Comparison of ENCODE assay signal across 8 cellular contexts in genomic region chr10:46565591-46566332, GRCh38. TPM values are rescaled to one million over a fixed set of nuclear protein-coding genes. Genes with fewer than 3 reads are reported as not detected.
DNase-seq lines count a peak whose midpoint lies in the region; ATAC-seq and TF ChIP-seq lines count a peak whose summit lies in the region.
"Not testable (repeated sequence)": the region's sequence is repeated elsewhere in the genome, so short reads cannot be mapped to it uniquely, and the experiment has no call there.

No MANE protein-coding gene starts in this region.

- TF ChIP-seq CTCF in GM23338 (conservative IDR thresholded peaks at IDR 0.05; ENCODE audit: low read depth in 2 of 2) (peak; percentile 74 to 81), fibroblast of pulmonary artery (IDR thresholded peaks at IDR 0.05; ENCODE audit: low read length, missing control alignments) (peak; percentile 67)

- H3K9me3 ChIP-seq in naive thymus-derived CD4-positive, alpha-beta T cell (ENCODE audit: control insufficient read depth in 2 of 3, low read length in 3 of 3) = not testable (repeated sequence)

- H3K4me3 ChIP-seq in GM23338; fibroblast of pulmonary artery (replicated peaks; ENCODE audit: low read depth, low read length); naive thymus-derived CD4-positive, alpha-beta T cell (ENCODE audit: low read length): not testable (repeated sequence)

- not testable (repeated sequence) for H3K27me3 Mint-ChIP-seq in GM23338 (ENCODE audit: insufficient read depth, low read depth, poor library complexity); activated T-helper 1 cell treated with anti-CD3 and anti-CD28 coated beads, Interleukin-12 subunit alpha, Interleukin-12 subunit beta, Interleukin-2, Interleukin-4 antibody, amounts not matched to agents 30 ng/mL and 10 ng/mL and 1 ng/mL, durations not matched to agents 14 hours and 24 hours and 36 hours (ENCODE audit: insufficient read depth); naive thymus-derived CD4-positive, alpha-beta T cell

- H3F3A ChIP-seq in GM23338 (replicated peaks; ENCODE audit: low read depth) = not testable (repeated sequence)

- not testable (repeated sequence) for H3K36me3 ChIP-seq in GM23338 (ENCODE audit: insufficient read depth); naive thymus-derived CD4-positive, alpha-beta T cell (ENCODE audit: control insufficient read depth in 2 of 3, insufficient read depth in 3 of 3, low read length in 3 of 3)

- not testable (repeated sequence) for H3K27ac Mint-ChIP-seq in GM23338; activated T-helper 1 cell treated with anti-CD3 and anti-CD28 coated beads, Interleukin-12 subunit alpha, Interleukin-12 subunit beta, Interleukin-2, Interleukin-4 antibody, amounts not matched to agents 30 ng/mL and 10 ng/mL and 1 ng/mL, durations not matched to agents 14 hours and 24 hours and 36 hours
- peak overlapping the region in 2 of 9 donors; percentile 38 to 44 for H3K27ac Mint-ChIP-seq in naive thymus-derived CD4-positive, alpha-beta T cell

- not testable (repeated sequence) for H3K79me2 ChIP-seq in GM23338 (replicated peaks; ENCODE audit: insufficient read depth)

- CTCF ChIA-PET in naive thymus-derived CD4-positive, alpha-beta T cell (lab: Charles Lee) = not testable (repeated sequence)

- H3K4me3 Mint-ChIP-seq in GM23338; activated T-helper 1 cell treated with anti-CD3 and anti-CD28 coated beads, Interleukin-12 subunit alpha, Interleukin-12 subunit beta, Interleukin-2, Interleukin-4 antibody, amounts not matched to agents 30 ng/mL and 10 ng/mL and 1 ng/mL, durations not matched to agents 14 hours and 24 hours and 36 hours: not testable (repeated sequence)
- H3K4me3 Mint-ChIP-seq in naive thymus-derived CD4-positive, alpha-beta T cell = peak overlapping the region in 5 of 10 donors; percentile 1 to 69 (median 46)

- H3K36me3 Mint-ChIP-seq in GM23338 (ENCODE audit: low read depth); activated T-helper 1 cell treated with anti-CD3 and anti-CD28 coated beads, Interleukin-12 subunit alpha, Interleukin-12 subunit beta, Interleukin-2, Interleukin-4 antibody, amounts not matched to agents 30 ng/mL and 10 ng/mL and 1 ng/mL, durations not matched to agents 14 hours and 24 hours and 36 hours (ENCODE audit: low read depth); naive thymus-derived CD4-positive, alpha-beta T cell: not testable (repeated sequence)

- ATAC-seq in GM23338 = peak; percentile 97
- peak; percentile 86 for ATAC-seq in naive thymus-derived CD4-positive, alpha-beta T cell

- DNase-seq in EH (ENCODE audit: low read depth) (peak; percentile 78), GM23338 (ENCODE audit: low spot score) (peak; percentile 75), LoVo (ENCODE audit: low spot score) (peak; percentile 60), SIG-M5 treated with dmso at 0.1 percent for 504 hours (lab: John Stamatoyannopoulos, UW; ENCODE audit: unreplicated experiment) (peak; percentile 73), fibroblast of pulmonary artery (ENCODE audit: low read depth) (peak; percentile 80), substantia nigra (lab: John Stamatoyannopoulos, UW) (peak in 30 of 49 donors; percentile 18 to 81 (median 52))
- peak; percentile 26 for DNase-seq in activated T-helper 1 cell treated with anti-CD3 and anti-CD28 coated beads, Interleukin-12 subunit alpha, Interleukin-12 subunit beta, Interleukin-2, Interleukin-4 antibody, amounts not matched to agents 30 ng/mL and 10 ng/mL and 1 ng/mL, durations not matched to agents 14 hours and 24 hours and 36 hours (ENCODE audit: low spot score)
- DNase-seq in naive thymus-derived CD4-positive, alpha-beta T cell = peak in 8 of 9 donors; percentile 8 to 58 (median 36)

- not testable (repeated sequence) for H4K20me1 ChIP-seq in GM23338 (replicated peaks; ENCODE audit: insufficient read depth)

- not testable (repeated sequence) for H2AFZ ChIP-seq in GM23338

- H3K4me1 Mint-ChIP-seq in GM23338; activated T-helper 1 cell treated with anti-CD3 and anti-CD28 coated beads, Interleukin-12 subunit alpha, Interleukin-12 subunit beta, Interleukin-2, Interleukin-4 antibody, amounts not matched to agents 30 ng/mL and 10 ng/mL and 1 ng/mL, durations not matched to agents 14 hours and 24 hours and 36 hours (ENCODE audit: low read depth); naive thymus-derived CD4-positive, alpha-beta T cell: not testable (repeated sequence)

- H3K9me2 ChIP-seq in GM23338 (ENCODE audit: insufficient read depth) = not testable (repeated sequence)

- not testable (repeated sequence) for H3K4me2 ChIP-seq in GM23338

- not testable (repeated sequence) for H3K27ac ChIP-seq in GM23338 (ENCODE audit: low read depth); naive thymus-derived CD4-positive, alpha-beta T cell (ENCODE audit: low read depth, low read length); substantia nigra (ENCODE audit: low read depth, low read length, poor library complexity, severe bottlenecking)

- intact Hi-C loops in activated T-helper 1 cell treated with anti-CD3 and anti-CD28 coated beads, Interleukin-12 subunit alpha, Interleukin-12 subunit beta, Interleukin-2, Interleukin-4 antibody, amounts not matched to agents 30 ng/mL and 10 ng/mL and 1 ng/mL, durations not matched to agents 14 hours and 24 hours and 36 hours (cut with micrococcal nuclease); naive thymus-derived CD4-positive, alpha-beta T cell (cut with micrococcal nuclease): not testable (repeated sequence)

- not testable (repeated sequence) for H3K9me3 Mint-ChIP-seq in GM23338; activated T-helper 1 cell treated with anti-CD3 and anti-CD28 coated beads, Interleukin-12 subunit alpha, Interleukin-12 subunit beta, Interleukin-2, Interleukin-4 antibody, amounts not matched to agents 30 ng/mL and 10 ng/mL and 1 ng/mL, durations not matched to agents 14 hours and 24 hours and 36 hours; naive thymus-derived CD4-positive, alpha-beta T cell

- H3K27me3 ChIP-seq in GM23338 (ENCODE audit: insufficient read depth); naive thymus-derived CD4-positive, alpha-beta T cell (ENCODE audit: control insufficient read depth in 2 of 2, insufficient read depth in 2 of 2, low read length in 2 of 2): not testable (repeated sequence)

- POLR2A ChIA-PET in naive thymus-derived CD4-positive, alpha-beta T cell (lab: Charles Lee) = not testable (repeated sequence)

- not testable (repeated sequence) for H3K4me1 ChIP-seq in GM23338 (ENCODE audit: insufficient read depth); naive thymus-derived CD4-positive, alpha-beta T cell (ENCODE audit: control insufficient read depth in 2 of 2, insufficient read depth in 2 of 2, low read length in 2 of 2)

RNA-seq across cellular contexts. Expression of gene GPRIN2, which starts 9.3 kb away (rescaled TPM):
- 24.4 and 28.5 TPM in 2 replicates for total RNA-seq in GM23338 (2014; rRNA removed; shearing (Covaris generic))
- polyA plus RNA-seq in GM23338 (2016; fragmentation: Nextera tagmentation; extraction: Ambion mirVana) = 2.9 and 3.0 TPM in 2 replicates
- not detected in 2 replicates for total RNA-seq in activated T-helper 1 cell treated with anti-CD3 and anti-CD28 coated beads, Interleukin-12 subunit alpha, Interleukin-12 subunit beta, Interleukin-2, Interleukin-4 antibody, amounts not matched to agents 30 ng/mL and 10 ng/mL and 1 ng/mL, durations not matched to agents 14 hours and 24 hours and 36 hours
- not detected for total RNA-seq in naive thymus-derived CD4-positive, alpha-beta T cell
- not detected for polyA plus RNA-seq in naive thymus-derived CD4-positive, alpha-beta T cell

RNA-seq across cellular contexts. Expression of gene SYT15, which starts 13.2 kb away (rescaled TPM):
- 0.39 TPM in 1 of 2 replicates, not detected in the other for total RNA-seq in GM23338 (2014; rRNA removed; shearing (Covaris generic))
- 0.83 and 1.5 TPM in 2 replicates for polyA plus RNA-seq in GM23338 (2016; fragmentation: Nextera tagmentation; extraction: Ambion mirVana)
- total RNA-seq in activated T-helper 1 cell treated with anti-CD3 and anti-CD28 coated beads, Interleukin-12 subunit alpha, Interleukin-12 subunit beta, Interleukin-2, Interleukin-4 antibody, amounts not matched to agents 30 ng/mL and 10 ng/mL and 1 ng/mL, durations not matched to agents 14 hours and 24 hours and 36 hours = 0.96 and 1.5 TPM in 2 replicates
- 1 to 10 TPM; 1.2 to 1.6 (median 1.4) TPM for total RNA-seq in naive thymus-derived CD4-positive, alpha-beta T cell
- polyA plus RNA-seq in naive thymus-derived CD4-positive, alpha-beta T cell = under 1 TPM in 1 of 2 donors, not detected in 1; 0.05 TPM

Comparison
In these comparisons a context has a peak if more than half of its experiments do, and no peak if none do; other contexts are left out.
1. DNase-seq: peak in every context shown above with its lines; median percentile 80 in fibroblast of pulmonary artery; 78 in EH; 75 in GM23338; 73 in SIG-M5 treated with dmso at 0.1 percent for 504 hours; 60 in LoVo; 52 in substantia nigra; 36 in naive thymus-derived CD4-positive, alpha-beta T cell; 26 in activated T-helper 1 cell treated with anti-CD3 and anti-CD28 coated beads, Interleukin-12 subunit alpha, Interleukin-12 subunit beta, Interleukin-2, Interleukin-4 antibody, amounts not matched to agents 30 ng/mL and 10 ng/mL and 1 ng/mL, durations not matched to agents 14 hours and 24 hours and 36 hours.
2. RNA of gene GPRIN2, which starts 9.3 kb away (total RNA-seq): 24.4 to 28.5 TPM in GM23338; not detected in activated T-helper 1 cell treated with anti-CD3 and anti-CD28 coated beads, Interleukin-12 subunit alpha, Interleukin-12 subunit beta, Interleukin-2, Interleukin-4 antibody, amounts not matched to agents 30 ng/mL and 10 ng/mL and 1 ng/mL, durations not matched to agents 14 hours and 24 hours and 36 hours and not detected in naive thymus-derived CD4-positive, alpha-beta T cell; every median in the first group is over 10 times any median in the second.